ENCODE assay signal across 37 cellular contexts in genomic region chr15:54094661-54095060, GRCh38.
"Had no signal": no experiment of that assay in that cellular context is flagged by ENCODE, and none has a peak within 500 bp of the region (broad histone marks: within the 10 kb centered on the region; RNA-seq: fewer than 3 reads in every experiment).

No MANE protein-coding gene starts in this region.

- H3K27ac Mint-ChIP-seq: activated naive CD4-positive, alpha-beta T cell treated with anti-CD3 and anti-CD28 coated beads, Interleukin-2, amount 10 ng/mL, durations not matched to agents 7 days and 5 days; activated naive CD4-positive, alpha-beta T cell treated with anti-CD3 and anti-CD28 coated beads, Interleukin-2, amount 50 U/mL, for 24 hours; activated naive CD4-positive, alpha-beta T cell treated with anti-CD3 and anti-CD28 coated beads, Interleukin-2, amount 50 U/mL, for 72 hours; activated naive CD8-positive, alpha-beta T cell; activated naive CD8-positive, alpha-beta T cell treated with anti-CD3 and anti-CD28 coated beads for 36 hours; activated naive CD8-positive, alpha-beta T cell treated with anti-CD3 and anti-CD28 coated beads, Interleukin-2, amount 10 ng/mL, durations not matched to agents 7 days and 5 days; activated naive CD8-positive, alpha-beta T cell treated with anti-CD3 and anti-CD28 coated beads, Interleukin-2, amount 50 U/mL, for 24 hours; activated T-cell treated with anti-CD3 and anti-CD28 coated beads, Interleukin-2, amount 50 U/mL, for 24 hours; activated T-cell treated with anti-CD3 and anti-CD28 coated beads, Interleukin-2, amount 50 U/mL, for 72 hours; activated T-helper 1 cell treated with anti-CD3 and anti-CD28 coated beads, Interleukin-12 subunit alpha, Interleukin-12 subunit beta, Interleukin-2, Interleukin-4 antibody, amounts not matched to agents 30 ng/mL and 10 ng/mL and 1 ng/mL, durations not matched to agents 14 hours and 24 hours and 36 hours; activated T-helper 17 cell treated with anti-CD3 and anti-CD28 coated beads, Interleukin-2, amount 50 U/mL, for 72 hours; activated T-helper 2 cell treated with anti-CD3 and anti-CD28 coated beads, Interferon-gamma antibody, Interleukin-2, Interleukin-4, amounts not matched to agents 10 μg/mL and 5 μg/mL and 100 μg/mL, durations not matched to agents 14 hours and 24 hours and 36 hours; brain had no signal

- H3K4me1 Mint-ChIP-seq: activated naive CD4-positive, alpha-beta T cell treated with anti-CD3 and anti-CD28 coated beads, Interleukin-2, amount 10 ng/mL, durations not matched to agents 7 days and 5 days; activated naive CD4-positive, alpha-beta T cell treated with anti-CD3 and anti-CD28 coated beads, Interleukin-2, amount 50 U/mL, for 24 hours; activated naive CD8-positive, alpha-beta T cell treated with anti-CD3 and anti-CD28 coated beads for 36 hours; activated naive CD8-positive, alpha-beta T cell treated with anti-CD3 and anti-CD28 coated beads, Interleukin-2, amount 10 ng/mL, durations not matched to agents 7 days and 5 days; activated naive CD8-positive, alpha-beta T cell treated with anti-CD3 and anti-CD28 coated beads, Interleukin-2, amount 50 U/mL, for 24 hours; activated T-helper 17 cell treated with anti-CD3 and anti-CD28 coated beads, Interleukin-2, amount 50 U/mL, for 72 hours; brain; central memory CD8-positive, alpha-beta T cell had no signal

- H3K27me3 ChIP-seq: adrenal gland, ascending aorta, body of pancreas, brain microvascular endothelial cell, breast epithelium, cardiac muscle cell had no signal

- H3K4me3 ChIP-seq: adrenal gland, ascending aorta, body of pancreas, breast epithelium, cardiac muscle cell had no signal

- H3K9me3 Mint-ChIP-seq: activated naive CD4-positive, alpha-beta T cell treated with anti-CD3 and anti-CD28 coated beads for 36 hours; activated naive CD4-positive, alpha-beta T cell treated with anti-CD3 and anti-CD28 coated beads, Interleukin-2, amount 10 ng/mL, durations not matched to agents 7 days and 5 days; activated naive CD4-positive, alpha-beta T cell treated with anti-CD3 and anti-CD28 coated beads, Interleukin-2, amount 50 U/mL, for 24 hours; activated naive CD4-positive, alpha-beta T cell treated with anti-CD3 and anti-CD28 coated beads, Interleukin-2, amount 50 U/mL, for 72 hours; activated naive CD8-positive, alpha-beta T cell treated with anti-CD3 and anti-CD28 coated beads for 36 hours; activated naive CD8-positive, alpha-beta T cell treated with anti-CD3 and anti-CD28 coated beads, Interleukin-2, amount 10 ng/mL, durations not matched to agents 7 days and 5 days; activated naive CD8-positive, alpha-beta T cell treated with anti-CD3 and anti-CD28 coated beads, Interleukin-2, amount 50 U/mL, for 24 hours; activated T-cell treated with anti-CD3 and anti-CD28 coated beads, Interleukin-2, amount 50 U/mL, for 24 hours; activated T-cell treated with anti-CD3 and anti-CD28 coated beads, Interleukin-2, amount 50 U/mL, for 4 hours; activated T-cell treated with anti-CD3 and anti-CD28 coated beads, Interleukin-2, amount 50 U/mL, for 72 hours; activated T-helper 1 cell treated with anti-CD3 and anti-CD28 coated beads, Interleukin-12 subunit alpha, Interleukin-12 subunit beta, Interleukin-2, Interleukin-4 antibody, amounts not matched to agents 30 ng/mL and 10 ng/mL and 1 ng/mL, durations not matched to agents 14 hours and 24 hours and 36 hours; activated T-helper 17 cell treated with anti-CD3 and anti-CD28 coated beads, Interleukin-2, amount 50 U/mL, for 72 hours; activated T-helper 2 cell treated with anti-CD3 and anti-CD28 coated beads, Interferon-gamma antibody, Interleukin-2, Interleukin-4, amounts not matched to agents 10 μg/mL and 5 μg/mL and 100 μg/mL, durations not matched to agents 14 hours and 24 hours and 36 hours; brain had no signal

- H3K4me1 ChIP-seq: adrenal gland, ascending aorta, body of pancreas, breast epithelium had no signal

- H3K4me3 Mint-ChIP-seq: activated naive CD4-positive, alpha-beta T cell treated with anti-CD3 and anti-CD28 coated beads for 36 hours; activated naive CD4-positive, alpha-beta T cell treated with anti-CD3 and anti-CD28 coated beads, Interleukin-2, amount 10 ng/mL, durations not matched to agents 7 days and 5 days; activated naive CD4-positive, alpha-beta T cell treated with anti-CD3 and anti-CD28 coated beads, Interleukin-2, amount 50 U/mL, for 24 hours; activated naive CD8-positive, alpha-beta T cell; activated naive CD8-positive, alpha-beta T cell treated with anti-CD3 and anti-CD28 coated beads for 36 hours; activated naive CD8-positive, alpha-beta T cell treated with anti-CD3 and anti-CD28 coated beads, Interleukin-2, amount 10 ng/mL, durations not matched to agents 7 days and 5 days; activated naive CD8-positive, alpha-beta T cell treated with anti-CD3 and anti-CD28 coated beads, Interleukin-2, amount 50 U/mL, for 24 hours; activated T-cell treated with anti-CD3 and anti-CD28 coated beads, Interleukin-2, amount 50 U/mL, for 24 hours; activated T-cell treated with anti-CD3 and anti-CD28 coated beads, Interleukin-2, amount 50 U/mL, for 4 hours; activated T-cell treated with anti-CD3 and anti-CD28 coated beads, Interleukin-2, amount 50 U/mL, for 72 hours; activated T-helper 1 cell treated with anti-CD3 and anti-CD28 coated beads, Interleukin-12 subunit alpha, Interleukin-12 subunit beta, Interleukin-2, Interleukin-4 antibody, amounts not matched to agents 30 ng/mL and 10 ng/mL and 1 ng/mL, durations not matched to agents 14 hours and 24 hours and 36 hours; activated T-helper 17 cell treated with anti-CD3 and anti-CD28 coated beads, Interleukin-2, amount 50 U/mL, for 72 hours; brain; central memory CD8-positive, alpha-beta T cell had no signal

- ATAC-seq: activated naive CD4-positive, alpha-beta T cell treated with anti-CD3 and anti-CD28 coated beads, Interleukin-2, amount 50 U/mL, for 72 hours; activated naive CD8-positive, alpha-beta T cell treated with anti-CD3 and anti-CD28 coated beads, Interleukin-2, amount 50 U/mL, for 24 hours; activated T-cell treated with anti-CD3 and anti-CD28 coated beads, Interleukin-2, amount 50 U/mL, for 4 hours; activated T-cell treated with anti-CD3 and anti-CD28 coated beads, Interleukin-2, amount 50 U/mL, for 72 hours; activated T-helper 17 cell treated with anti-CD3 and anti-CD28 coated beads, Interleukin-2, amount 50 U/mL, for 72 hours; body of pancreas had no signal

- H3K9me3 ChIP-seq: adrenal gland, ascending aorta, body of pancreas, breast epithelium had no signal

- H3K27me3 Mint-ChIP-seq: activated naive CD4-positive, alpha-beta T cell treated with anti-CD3 and anti-CD28 coated beads, Interleukin-2, amount 10 ng/mL, durations not matched to agents 7 days and 5 days; activated naive CD8-positive, alpha-beta T cell treated with anti-CD3 and anti-CD28 coated beads for 36 hours; activated naive CD8-positive, alpha-beta T cell treated with anti-CD3 and anti-CD28 coated beads, Interleukin-2, amount 10 ng/mL, durations not matched to agents 7 days and 5 days; brain; central memory CD8-positive, alpha-beta T cell had no signal

- H3K36me3 ChIP-seq: adrenal gland, ascending aorta, brain microvascular endothelial cell, breast epithelium, cardiac muscle cell had no signal

- H3K36me3 Mint-ChIP-seq: activated naive CD4-positive, alpha-beta T cell treated with anti-CD3 and anti-CD28 coated beads, Interleukin-2, amount 10 ng/mL, durations not matched to agents 7 days and 5 days; activated naive CD4-positive, alpha-beta T cell treated with anti-CD3 and anti-CD28 coated beads, Interleukin-2, amount 50 U/mL, for 24 hours; activated naive CD4-positive, alpha-beta T cell treated with anti-CD3 and anti-CD28 coated beads, Interleukin-2, amount 50 U/mL, for 72 hours; activated naive CD8-positive, alpha-beta T cell; activated naive CD8-positive, alpha-beta T cell treated with anti-CD3 and anti-CD28 coated beads for 36 hours; activated naive CD8-positive, alpha-beta T cell treated with anti-CD3 and anti-CD28 coated beads, Interleukin-2, amount 10 ng/mL, durations not matched to agents 7 days and 5 days; brain had no signal

- DNase-seq: activated effector memory CD4-positive, alpha-beta T cell treated with anti-CD3 and anti-CD28 coated beads, Interleukin-2, amount 50 U/mL, for 16 hours; activated effector memory CD4-positive, alpha-beta T cell treated with Interleukin-2 at 50 U/mL for 16 hours; activated gamma-delta T cell; activated gamma-delta T cell treated with Interleukin-2 at 50 U/mL for 16 hours; activated naive CD4-positive, alpha-beta T cell; activated naive CD4-positive, alpha-beta T cell treated with anti-CD3 and anti-CD28 coated beads for 36 hours; activated naive CD4-positive, alpha-beta T cell treated with anti-CD3 and anti-CD28 coated beads, Interleukin-2, amount 10 ng/mL, durations not matched to agents 7 days and 5 days; activated naive CD4-positive, alpha-beta T cell treated with anti-CD3 and anti-CD28 coated beads, Interleukin-2, amount 50 U/mL, for 16 hours; activated naive CD4-positive, alpha-beta T cell treated with Interleukin-2 at 50 U/mL for 16 hours; activated naive CD8-positive, alpha-beta T cell treated with anti-CD3 and anti-CD28 coated beads for 36 hours; activated naive CD8-positive, alpha-beta T cell treated with anti-CD3 and anti-CD28 coated beads, Interleukin-2, amount 10 ng/mL, durations not matched to agents 7 days and 5 days; activated naive CD8-positive, alpha-beta T cell treated with anti-CD3 and anti-CD28 coated beads, Interleukin-2, amount 50 U/mL, for 24 hours; activated T-cell treated with anti-CD3 and anti-CD28 coated beads, Interleukin-2, amount 50 U/mL, for 1 hour; activated T-cell treated with anti-CD3 and anti-CD28 coated beads, Interleukin-2, amount 50 U/mL, for 24 hours; activated T-cell treated with anti-CD3 and anti-CD28 coated beads, Interleukin-2, amount 50 U/mL, for 4 hours; activated T-cell treated with anti-CD3 and anti-CD28 coated beads, Interleukin-2, amount 50 U/mL, for 48 hours; activated T-cell treated with anti-CD3 and anti-CD28 coated beads, Interleukin-2, amount 50 U/mL, for 72 hours; adrenal gland; amniotic stem cell; amygdala; anterior cingulate cortex; aorta; body of pancreas; brain microvascular endothelial cell; central memory CD4-positive, alpha-beta T cell; cerebellar nuclear complex had no signal

- H3K27ac ChIP-seq: adrenal gland, ascending aorta, body of pancreas, brain microvascular endothelial cell, breast epithelium, cardiac muscle cell had no signal
